Comparison of ENCODE assay signal across 9 cellular contexts in the genomic region with DNA sequence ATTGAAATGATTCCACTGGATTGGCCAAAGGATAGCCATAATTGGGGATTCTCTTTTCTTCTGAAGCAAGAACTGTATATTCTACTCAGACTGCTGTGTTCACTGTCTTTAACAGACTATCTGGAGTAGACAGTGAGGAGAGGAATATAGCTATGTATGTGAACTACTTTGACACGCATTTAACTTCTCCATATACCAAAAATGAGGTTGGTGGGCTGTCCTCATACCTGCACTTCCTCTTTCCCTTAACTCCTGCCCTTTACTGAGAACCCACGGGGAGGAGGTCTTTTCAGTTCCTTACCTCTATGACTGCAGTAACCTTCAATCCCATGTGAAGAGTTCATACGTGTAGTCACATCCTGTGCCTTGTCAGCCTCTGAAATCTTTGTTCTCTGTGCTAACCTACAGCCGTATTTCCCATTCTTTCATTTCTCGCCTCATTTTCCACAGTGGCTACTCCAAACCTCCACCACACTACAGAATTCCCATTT.
A peak's percentile ranks its signal among the peaks of the same experiment; 100 is the strongest.
DNase-seq lines count a peak whose midpoint lies in the region; ATAC-seq, FAIRE-seq and TF ChIP-seq lines count a peak whose summit lies in the region.
"Had no signal": no experiment of that assay in that cellular context is flagged by ENCODE, and none has a peak within 500 bp of the region (broad histone marks: within the 10 kb centered on the region; RNA-seq: fewer than 3 reads in every experiment).

No MANE protein-coding gene starts in this region.

- in situ Hi-C loops in HAP-1 (cut with MboI; ENCODE audit: low sequenced_read_pairs) = no loop called here

- H3K79me2 ChIP-seq in OCI-LY3 (ENCODE audit: low read length) = no peaks in the 10 kb centered on the region

- H3K27me3 ChIP-seq in CD4-positive, alpha-beta memory T cell (ENCODE audit: insufficient read depth, low read length) = no peaks in the 10 kb centered on the region
- H3K27me3 ChIP-seq in OCI-LY3 (ENCODE audit: low read depth, low read length) = no peaks in the 10 kb centered on the region
- no peaks in the 10 kb centered on the region for H3K27me3 ChIP-seq in HAP-1 (ENCODE audit: low read depth)

- POLR2A ChIA-PET in CD4-positive, alpha-beta memory T cell (lab: Charles Lee; ENCODE audit: partially characterized antibody) = interaction anchor here (0.7 to 1.4 kb wide), 3 partner anchors 32 to 45 kb away, joined by 3 to 5 read pairs (median 3); no protein-coding TSS in a partner anchor

- H3K27ac ChIP-seq in CD4-positive, alpha-beta memory T cell (ENCODE audit: low read depth, low read length) = peak overlapping the region; percentile 35
- H3K27ac ChIP-seq in OCI-LY3 (ENCODE audit: low read length) = peak overlapping the region; percentile 67

- H3K4me1 Mint-ChIP-seq in CD4-positive, alpha-beta memory T cell = peaks cover 5 to 26% (median 15%) of the 10 kb centered on the region in 4 donors

- CTCF ChIA-PET in CD4-positive, alpha-beta memory T cell (lab: Charles Lee; ENCODE audit: partially characterized antibody) = no interaction called here

- H3K9me3 Mint-ChIP-seq in CD4-positive, alpha-beta memory T cell = peaks cover 0 to 5% (median under 1%) of the 10 kb centered on the region in 8 donors

- H3K9me3 ChIP-seq in CD4-positive, alpha-beta memory T cell (ENCODE audit: control insufficient read depth in 1 of 2, low read length in 2 of 2) = no peaks in the 10 kb centered on the region
- H3K9me3 ChIP-seq in OCI-LY3 (ENCODE audit: insufficient read depth, low read length) = no peaks in the 10 kb centered on the region
- no peaks in the 10 kb centered on the region for H3K9me3 ChIP-seq in HAP-1
- H3K9me3 ChIP-seq: Caco-2 had no signal

- peak in 4 of 5 donors; percentile 11 to 27 (median 22) for DNase-seq in CD4-positive, alpha-beta memory T cell
- DNase-seq in GM19238 (ENCODE audit: insufficient read length, low spot score) (peak; percentile 6), NCI-H2029 treated with DMSO at 0.1 percent for 48 hours (lab: John Stamatoyannopoulos, UW) (no peak), HAP-1 (ENCODE audit: low spot score in 2 of 2) (no peak), D721Med (ENCODE audit: insufficient read length, low spot score) (no peak), mesenteric fat pad (ENCODE audit: low spot score) (no peak)
- DNase-seq: Caco-2 had no signal

- no peak for FAIRE-seq in D721Med (lab: Jason Lieb, UNC)

- H2AFZ ChIP-seq in OCI-LY3 (ENCODE audit: low read depth, low read length) = peak overlapping the region; percentile 71

- H4K20me1 ChIP-seq in OCI-LY3 (ENCODE audit: insufficient read depth, low read length) = no peaks in the 10 kb centered on the region

- H3K9ac ChIP-seq in OCI-LY3 (ENCODE audit: low read length) = peak overlapping the region; percentile 37

- H3K4me1 ChIP-seq in CD4-positive, alpha-beta memory T cell (ENCODE audit: insufficient read depth, low read length) = peaks cover 15% of the 10 kb centered on the region
- H3K4me1 ChIP-seq in OCI-LY3 (ENCODE audit: low read length) (peaks cover 29% of the 10 kb centered on the region), HAP-1 (no peaks in the 10 kb centered on the region)
- H3K4me1 ChIP-seq: Caco-2 had no signal

- intact Hi-C loops in CD4-positive, alpha-beta memory T cell (cut with micrococcal nuclease) = loop anchor here (2.0 kb wide), 1 partner anchor 45 kb away; no protein-coding TSS in a partner anchor

- ATAC-seq in HG02943 (IDR thresholded peaks at IDR 0.05; ENCODE audit: low read depth, unreplicated experiment) = peak; percentile 61

- peak overlapping the region; percentile 94 for H3K4me2 ChIP-seq in OCI-LY3 (ENCODE audit: low read length)

- TF ChIP-seq CTCF in OCI-LY3 (IDR thresholded peaks at IDR 0.05; ENCODE audit: low read depth, low read length) (no peak), D721Med (IDR thresholded peaks at IDR 0.05; ENCODE audit: insufficient read depth, missing control alignments) (no peak)

- no peaks in the 10 kb centered on the region for H3K36me3 ChIP-seq in CD4-positive, alpha-beta memory T cell (ENCODE audit: insufficient read depth, low read length)
- H3K36me3 ChIP-seq in OCI-LY3 (replicated peaks; ENCODE audit: low read depth, low read length) (no peaks in the 10 kb centered on the region), HAP-1 (replicated peaks) (no peaks in the 10 kb centered on the region)

- peak overlapping the region in 7 of 8 donors; percentile 66 to 89 (median 76) for H3K4me3 Mint-ChIP-seq in CD4-positive, alpha-beta memory T cell

- H3K36me3 Mint-ChIP-seq in CD4-positive, alpha-beta memory T cell = no peaks in the 10 kb centered on the region

- H3K27ac Mint-ChIP-seq in CD4-positive, alpha-beta memory T cell = peak overlapping the region; percentile 69 to 95 (median 93)

- H3K27me3 Mint-ChIP-seq in CD4-positive, alpha-beta memory T cell = no peaks in the 10 kb centered on the region

- no peak overlapping the region for H3K4me3 ChIP-seq in CD4-positive, alpha-beta memory T cell (ENCODE audit: low read length in 2 of 2)
- H3K4me3 ChIP-seq in OCI-LY3 (ENCODE audit: low read length) = peak overlapping the region; percentile 67
- no peak overlapping the region for H3K4me3 ChIP-seq in HAP-1

Comparison
In these comparisons a context has a peak if more than half of its experiments do, and no peak if none do; other contexts are left out.
1. DNase-seq: peak in CD4-positive, alpha-beta memory T cell (4 of 5) and GM19238 (single experiment); none in NCI-H2029 treated with DMSO at 0.1 percent for 48 hours (single experiment), HAP-1 (0 of 2), D721Med (single experiment) and mesenteric fat pad (single experiment).